In the genomic region with DNA sequence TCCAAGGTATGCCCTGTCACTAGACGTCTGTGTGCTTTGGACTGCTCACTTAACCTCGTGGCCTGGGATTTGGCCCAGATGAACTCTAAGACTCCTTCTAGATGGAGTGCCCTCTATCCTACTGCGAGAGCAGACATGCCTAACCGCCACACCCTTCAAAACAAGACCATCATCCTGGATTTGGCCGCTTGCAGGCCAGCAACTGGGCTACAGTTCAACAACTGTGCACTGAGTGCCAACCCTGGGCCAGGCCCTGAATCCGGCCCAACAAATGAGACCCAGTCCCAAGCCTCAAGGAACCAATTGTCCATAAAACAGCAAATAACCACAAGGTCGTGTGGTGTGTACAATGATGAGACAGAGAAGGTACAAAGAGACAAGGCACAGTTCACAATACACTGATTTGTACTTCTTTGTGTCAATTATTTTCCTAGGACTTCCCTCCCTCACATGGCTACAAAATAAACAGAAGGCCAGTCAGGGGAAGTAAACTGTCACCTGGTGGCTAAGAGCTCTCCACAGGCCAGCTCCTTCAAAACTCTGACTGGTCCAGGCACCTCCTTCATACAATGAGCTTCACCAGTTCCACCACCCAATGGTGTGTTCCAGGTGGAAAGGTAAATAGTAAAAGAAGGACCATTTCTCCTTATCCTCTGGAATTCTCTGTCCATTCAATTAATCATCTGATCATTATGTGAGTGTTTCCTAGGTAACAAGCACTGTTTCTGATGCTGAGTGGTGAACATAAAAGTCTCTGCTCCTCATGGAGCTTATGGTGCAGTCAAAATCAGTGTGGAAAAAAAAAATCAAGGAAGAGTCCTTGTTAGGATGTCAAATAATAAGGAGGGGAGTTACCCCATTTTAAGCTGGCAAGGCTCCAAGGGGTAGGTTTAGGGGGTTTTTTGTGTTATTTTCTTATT, we compare ENCODE assay signal across 1 cellular context.
TF ChIP-seq lines count a peak whose summit lies in the region.

No MANE protein-coding gene starts in this region.

TF ChIP-seq in HepG2, 621 proteins besides CTCF, POLR2A, EP300 and RAD21 (continued from another document and continues in another):
- TF ChIP-seq ZNF780A (CRISPR knock-in tag; IDR thresholded peaks at IDR 0.05) (no peak), MTA3 (CRISPR knock-in tag; IDR thresholded peaks at IDR 0.05) (no peak), ZNF24 (IDR thresholded peaks at IDR 0.05) (no peak), NR3C1 (CRISPR knock-in tag; IDR thresholded peaks at IDR 0.05) (no peak), ZNF451 (CRISPR knock-in tag; IDR thresholded peaks at IDR 0.05) (no peak), ZNF547 (CRISPR knock-in tag; IDR thresholded peaks at IDR 0.05) (no peak), ZNF781 (CRISPR knock-in tag; IDR thresholded peaks at IDR 0.05; ENCODE audit: borderline replicate concordance, not compliant biosample characterization) (no peak), ZNF18 (CRISPR knock-in tag; IDR thresholded peaks at IDR 0.05; ENCODE audit: insufficient replicate concordance) (no peak), ELF1 (CRISPR knock-in tag; IDR thresholded peaks at IDR 0.05) (no peak), SAP130 (CRISPR knock-in tag; IDR thresholded peaks at IDR 0.05; ENCODE audit: low read depth) (peak; percentile 76), ATM (IDR thresholded peaks at IDR 0.05; ENCODE audit: borderline replicate concordance) (no peak), AGO2 (optimal IDR thresholded peaks at IDR 0.05; ENCODE audit: low read depth, low read length) (no peak), DPF2 (CRISPR knock-in tag; IDR thresholded peaks at IDR 0.05; ENCODE audit: borderline replicate concordance, low read depth) (no peak), SATB2 (CRISPR knock-in tag; IDR thresholded peaks at IDR 0.05) (no peak), TFAP4 (IDR thresholded peaks at IDR 0.05; ENCODE audit: borderline replicate concordance, low read depth) (peak; percentile 74; the same call in 1 of the 2 replicates), CCAR2 (optimal IDR thresholded peaks at IDR 0.05; ENCODE audit: low read depth, low read length) (no peak), RFXANK (CRISPR knock-in tag; IDR thresholded peaks at IDR 0.05) (no peak), TAF15 (IDR thresholded peaks at IDR 0.05; ENCODE audit: low read depth, low read length, poor library complexity, severe bottlenecking) (no peak), IRX3 (CRISPR knock-in tag; IDR thresholded peaks at IDR 0.05; ENCODE audit: borderline replicate concordance, low read depth) (no peak), NFIC (IDR thresholded peaks at IDR 0.05; ENCODE audit: low read length) (0 out of 2 replicates have a peak, but pooled peaks have one; percentile 34), ZNF329 (CRISPR knock-in tag; IDR thresholded peaks at IDR 0.05; ENCODE audit: low read depth) (no peak), FOXO1 (CRISPR knock-in tag; IDR thresholded peaks at IDR 0.05) (peak; percentile 66), ZNF737 (CRISPR knock-in tag; IDR thresholded peaks at IDR 0.05; ENCODE audit: borderline replicate concordance) (no peak), HNF4G (IDR thresholded peaks at IDR 0.05; ENCODE audit: borderline replicate concordance, low read depth, low read length) (0 out of 2 replicates have a peak, but pooled peaks have one; percentile 4), HNF4G (CRISPR knock-in tag; IDR thresholded peaks at IDR 0.05; ENCODE audit: borderline replicate concordance, low read depth) (no peak), TOE1 (CRISPR knock-in tag; IDR thresholded peaks at IDR 0.05) (no peak), ZNF138 (CRISPR knock-in tag; IDR thresholded peaks at IDR 0.05; ENCODE audit: low read depth) (no peak), MAFK (conservative IDR thresholded peaks at IDR 0.05 in 1 of 2, IDR thresholded peaks at IDR 0.05 in 1 of 2; ENCODE audit: low read length in 2 of 2) (no peak), ZNF75D (CRISPR knock-in tag; IDR thresholded peaks at IDR 0.05; ENCODE audit: borderline replicate concordance) (no peak), ZNF558 (CRISPR knock-in tag; IDR thresholded peaks at IDR 0.05; ENCODE audit: borderline replicate concordance) (no peak), ZNF234 (CRISPR knock-in tag; conservative IDR thresholded peaks at IDR 0.05) (no peak), ZNF775 (CRISPR knock-in tag; IDR thresholded peaks at IDR 0.05; ENCODE audit: borderline replicate concordance) (no peak), IRF2 (CRISPR knock-in tag; IDR thresholded peaks at IDR 0.05) (no peak), ZNF644 (CRISPR knock-in tag; IDR thresholded peaks at IDR 0.05; ENCODE audit: low read depth) (peak; percentile 57), TBX3 (IDR thresholded peaks at IDR 0.05; ENCODE audit: borderline replicate concordance) (no peak), ZSCAN29 (CRISPR knock-in tag; conservative IDR thresholded peaks at IDR 0.05) (no peak), ARNT2 (CRISPR knock-in tag; IDR thresholded peaks at IDR 0.05; ENCODE audit: low read depth) (no peak), ZNF263 (CRISPR knock-in tag; IDR thresholded peaks at IDR 0.05) (no peak), ZNF703 (CRISPR knock-in tag; IDR thresholded peaks at IDR 0.05; ENCODE audit: borderline replicate concordance) (no peak), ARID2 (CRISPR knock-in tag; IDR thresholded peaks at IDR 0.05; ENCODE audit: borderline replicate concordance) (no peak), HHEX (CRISPR knock-in tag; IDR thresholded peaks at IDR 0.05) (no peak), ZNF510 (CRISPR knock-in tag; IDR thresholded peaks at IDR 0.05; ENCODE audit: low read depth) (peak; percentile 57; the same call in 1 of the 2 replicates), ZNF883 (CRISPR knock-in tag; IDR thresholded peaks at IDR 0.05; ENCODE audit: not compliant biosample characterization) (no peak), ZNF589 (CRISPR knock-in tag; conservative IDR thresholded peaks at IDR 0.05) (no peak), ZNF530 (CRISPR knock-in tag; IDR thresholded peaks at IDR 0.05; ENCODE audit: low read depth) (no peak), ZNF331 (CRISPR knock-in tag; IDR thresholded peaks at IDR 0.05) (no peak), ZNF20 (CRISPR knock-in tag; IDR thresholded peaks at IDR 0.05) (no peak), ZNF382 (CRISPR knock-in tag; IDR thresholded peaks at IDR 0.05; ENCODE audit: borderline replicate concordance) (no peak), AFF4 (CRISPR knock-in tag; IDR thresholded peaks at IDR 0.05) (no peak), ZNF101 (CRISPR knock-in tag; IDR thresholded peaks at IDR 0.05; ENCODE audit: borderline replicate concordance, low read depth) (no peak), E2F2 (CRISPR knock-in tag; IDR thresholded peaks at IDR 0.05; ENCODE audit: borderline replicate concordance) (no peak), MTF2 (CRISPR knock-in tag; IDR thresholded peaks at IDR 0.05; ENCODE audit: borderline replicate concordance) (no peak), NR1H2 (CRISPR knock-in tag; IDR thresholded peaks at IDR 0.05; ENCODE audit: borderline replicate concordance, low read depth) (no peak)
- TF ChIP-seq, protein P1, sequence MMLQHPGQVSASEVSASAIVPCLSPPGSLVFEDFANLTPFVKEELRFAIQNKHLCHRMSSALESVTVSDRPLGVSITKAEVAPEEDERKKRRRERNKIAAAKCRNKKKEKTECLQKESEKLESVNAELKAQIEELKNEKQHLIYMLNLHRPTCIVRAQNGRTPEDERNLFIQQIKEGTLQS (CRISPR knock-in tag; IDR thresholded peaks at IDR 0.05): no peak
- TF ChIP-seq, protein P2, sequence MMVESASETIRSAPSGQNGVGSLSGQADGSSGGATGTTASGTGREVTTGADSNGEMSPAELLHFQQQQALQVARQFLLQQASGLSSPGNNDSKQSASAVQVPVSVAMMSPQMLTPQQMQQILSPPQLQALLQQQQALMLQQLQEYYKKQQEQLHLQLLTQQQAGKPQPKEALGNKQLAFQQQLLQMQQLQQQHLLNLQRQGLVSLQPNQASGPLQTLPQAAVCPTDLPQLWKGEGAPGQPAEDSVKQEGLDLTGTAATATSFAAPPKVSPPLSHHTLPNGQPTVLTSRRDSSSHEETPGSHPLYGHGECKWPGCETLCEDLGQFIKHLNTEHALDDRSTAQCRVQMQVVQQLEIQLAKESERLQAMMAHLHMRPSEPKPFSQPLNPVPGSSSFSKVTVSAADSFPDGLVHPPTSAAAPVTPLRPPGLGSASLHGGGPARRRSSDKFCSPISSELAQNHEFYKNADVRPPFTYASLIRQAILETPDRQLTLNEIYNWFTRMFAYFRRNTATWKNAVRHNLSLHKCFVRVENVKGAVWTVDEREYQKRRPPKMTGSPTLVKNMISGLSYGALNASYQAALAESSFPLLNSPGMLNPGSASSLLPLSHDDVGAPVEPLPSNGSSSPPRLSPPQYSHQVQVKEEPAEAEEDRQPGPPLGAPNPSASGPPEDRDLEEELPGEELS (CRISPR knock-in tag; IDR thresholded peaks at IDR 0.05): peak; percentile 56
- TF ChIP-seq, protein P3, sequence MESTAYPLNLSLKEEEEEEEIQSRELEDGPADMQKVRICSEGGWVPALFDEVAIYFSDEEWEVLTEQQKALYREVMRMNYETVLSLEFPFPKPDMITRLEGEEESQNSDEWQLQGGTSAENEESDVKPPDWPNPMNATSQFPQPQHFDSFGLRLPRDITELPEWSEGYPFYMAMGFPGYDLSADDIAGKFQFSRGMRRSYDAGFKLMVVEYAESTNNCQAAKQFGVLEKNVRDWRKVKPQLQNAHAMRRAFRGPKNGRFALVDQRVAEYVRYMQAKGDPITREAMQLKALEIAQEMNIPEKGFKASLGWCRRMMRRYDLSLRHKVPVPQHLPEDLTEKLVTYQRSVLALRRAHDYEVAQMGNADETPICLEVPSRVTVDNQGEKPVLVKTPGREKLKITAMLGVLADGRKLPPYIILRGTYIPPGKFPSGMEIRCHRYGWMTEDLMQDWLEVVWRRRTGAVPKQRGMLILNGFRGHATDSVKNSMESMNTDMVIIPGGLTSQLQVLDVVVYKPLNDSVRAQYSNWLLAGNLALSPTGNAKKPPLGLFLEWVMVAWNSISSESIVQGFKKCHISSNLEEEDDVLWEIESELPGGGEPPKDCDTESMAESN (CRISPR knock-in tag; conservative IDR thresholded peaks at IDR 0.05): no peak
- TF ChIP-seq, protein P4, sequence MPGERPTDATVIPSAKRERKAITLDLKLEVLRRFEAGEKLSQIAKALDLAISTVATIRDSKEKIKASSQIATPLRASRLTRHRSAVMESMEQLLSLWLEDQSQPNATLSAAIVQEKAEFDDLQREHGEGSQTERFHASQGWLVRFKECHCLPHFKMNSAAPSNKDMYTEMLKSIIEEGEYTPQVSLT (CRISPR knock-in tag; IDR thresholded peaks at IDR 0.05; ENCODE audit: borderline replicate concordance, low read depth): no peak
- TF ChIP-seq, protein P5, sequence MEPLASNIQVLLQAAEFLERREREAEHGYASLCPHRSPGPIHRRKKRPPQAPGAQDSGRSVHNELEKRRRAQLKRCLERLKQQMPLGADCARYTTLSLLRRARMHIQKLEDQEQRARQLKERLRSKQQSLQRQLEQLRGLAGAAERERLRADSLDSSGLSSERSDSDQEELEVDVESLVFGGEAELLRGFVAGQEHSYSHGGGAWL (CRISPR knock-in tag; IDR thresholded peaks at IDR 0.05): no peak
